8 cellular contexts compared by ENCODE assay signal in the genomic region with DNA sequence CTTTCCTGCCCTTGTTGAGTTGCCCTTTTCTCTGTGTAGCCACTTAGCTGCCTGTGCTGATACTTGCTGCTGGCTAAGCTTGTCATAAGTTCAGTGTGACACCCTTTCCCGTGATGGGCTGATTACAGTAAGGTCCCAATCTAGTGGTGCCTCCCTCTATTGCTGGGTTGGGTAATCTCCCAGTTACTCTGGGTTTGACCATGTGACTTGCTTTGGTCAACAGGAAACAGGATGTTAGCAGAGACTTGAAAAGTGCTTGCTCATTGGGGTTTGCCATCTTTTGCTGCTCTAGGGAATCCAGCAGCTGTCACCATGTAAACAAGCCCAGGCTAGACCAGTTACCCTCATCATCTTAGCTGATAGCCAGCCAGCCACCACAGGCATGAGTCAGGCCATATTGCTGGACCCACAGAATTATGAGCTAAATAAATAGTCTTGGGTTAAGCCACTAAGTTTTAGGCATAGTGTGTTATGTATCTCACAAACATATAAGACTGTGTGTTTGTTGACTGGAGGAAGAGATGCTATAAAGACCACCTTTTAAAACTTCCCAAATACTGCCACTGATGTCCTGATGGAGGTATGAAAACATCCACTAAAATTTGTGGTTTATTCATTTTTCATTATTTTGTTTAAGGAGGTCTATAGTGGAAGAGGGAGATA. TPM values are rescaled to one million over a fixed set of nuclear protein-coding genes. Genes with fewer than 3 reads are reported as not detected.
DNase-seq lines count a peak whose midpoint lies in the region; ATAC-seq and TF ChIP-seq lines count a peak whose summit lies in the region.

No MANE protein-coding gene starts in this region.

- H3K36me3 Mint-ChIP-seq in activated naive CD8-positive, alpha-beta T cell treated with anti-CD3 and anti-CD28 coated beads, Interleukin-2, amount 10 ng/mL, durations not matched to agents 7 days and 5 days = peaks cover 7% of the 10 kb centered on the region
- peaks cover 8% of the 10 kb centered on the region for H3K36me3 Mint-ChIP-seq in nephron progenitor cell (ENCODE audit: low read depth)

- H3K4me3 ChIP-seq in mesodermal cell (ENCODE audit: extremely low read depth, insufficient read depth, low read length, poor library complexity, severe bottlenecking) = no peak overlapping the region

- H3K9me3 Mint-ChIP-seq in activated naive CD8-positive, alpha-beta T cell treated with anti-CD3 and anti-CD28 coated beads, Interleukin-2, amount 10 ng/mL, durations not matched to agents 7 days and 5 days = peaks cover 15% of the 10 kb centered on the region
- H3K9me3 Mint-ChIP-seq in nephron progenitor cell = peaks cover 26% of the 10 kb centered on the region

- no peak for TF ChIP-seq CTCF in nephron progenitor cell (IDR thresholded peaks at IDR 0.05)

- peaks cover 27% of the 10 kb centered on the region for H3K9me3 ChIP-seq in mesodermal cell (ENCODE audit: control insufficient read depth, low read length)

- peak overlapping the region; percentile 79 for H3K27ac Mint-ChIP-seq in activated naive CD8-positive, alpha-beta T cell treated with anti-CD3 and anti-CD28 coated beads, Interleukin-2, amount 10 ng/mL, durations not matched to agents 7 days and 5 days
- no peak overlapping the region for H3K27ac Mint-ChIP-seq in nephron progenitor cell

- POLR2A ChIA-PET in activated naive CD8-positive, alpha-beta T cell treated with anti-CD3 and anti-CD28 coated beads, Interleukin-2, amount 10 ng/mL, durations not matched to agents 7 days and 5 days (lab: Charles Lee) = interaction anchor here (1.0 to 1.3 kb wide), 2 partner anchors 13 to 84 kb away, joined by 3 to 5 read pairs; no protein-coding TSS in a partner anchor

- DNase-seq in CMK (ENCODE audit: low read depth) (peak; percentile 83), NCI-H146 treated with DMSO at 0.1 percent for 48 hours (lab: John Stamatoyannopoulos, UW; ENCODE audit: unreplicated experiment) (peak; percentile 10), nephron progenitor cell (no peak), cerebellar cortex (ENCODE audit: low spot score) (no peak), medulla oblongata (ENCODE audit: extremely low spot score) (no peak)
- peak; percentile 38 for DNase-seq in activated naive CD8-positive, alpha-beta T cell treated with anti-CD3 and anti-CD28 coated beads, Interleukin-2, amount 10 ng/mL, durations not matched to agents 7 days and 5 days

- peaks cover 33% of the 10 kb centered on the region for H3K27me3 Mint-ChIP-seq in activated naive CD8-positive, alpha-beta T cell treated with anti-CD3 and anti-CD28 coated beads, Interleukin-2, amount 10 ng/mL, durations not matched to agents 7 days and 5 days
- peaks cover 2% of the 10 kb centered on the region for H3K27me3 Mint-ChIP-seq in nephron progenitor cell (ENCODE audit: low read depth, poor library complexity)

- H3K4me3 Mint-ChIP-seq in activated naive CD8-positive, alpha-beta T cell treated with anti-CD3 and anti-CD28 coated beads, Interleukin-2, amount 10 ng/mL, durations not matched to agents 7 days and 5 days = peak overlapping the region; percentile 32
- no peak overlapping the region for H3K4me3 Mint-ChIP-seq in nephron progenitor cell

- WGBS in mesodermal cell (ENCODE audit: insufficient coverage in 2 of 2), 2 experiments = 100% methylated on average over 1 of the region's 1 CpG

- peak overlapping the region; percentile 16 for H3K27ac ChIP-seq in mesodermal cell (ENCODE audit: low read depth, low read length, severe bottlenecking)

- peaks cover 11% of the 10 kb centered on the region for H3K4me1 Mint-ChIP-seq in activated naive CD8-positive, alpha-beta T cell treated with anti-CD3 and anti-CD28 coated beads, Interleukin-2, amount 10 ng/mL, durations not matched to agents 7 days and 5 days
- H3K4me1 Mint-ChIP-seq in nephron progenitor cell = peaks cover 14% of the 10 kb centered on the region

- H3K4me1 ChIP-seq in mesodermal cell (ENCODE audit: control insufficient read depth, insufficient read depth, low read length, poor library complexity, severe bottlenecking) = peaks cover 6% of the 10 kb centered on the region

- ATAC-seq in GM19468 (IDR thresholded peaks at IDR 0.05; ENCODE audit: extremely low read depth, unreplicated experiment) = peak; percentile 19
- ATAC-seq in activated naive CD8-positive, alpha-beta T cell treated with anti-CD3 and anti-CD28 coated beads, Interleukin-2, amount 10 ng/mL, durations not matched to agents 7 days and 5 days (ENCODE audit: low read depth) = peak; percentile 96

- no peaks in the 10 kb centered on the region for H3K36me3 ChIP-seq in mesodermal cell (ENCODE audit: control insufficient read depth, insufficient read depth, low read length)

RNA-seq across cellular contexts. Expression of a gene that starts 4.0 kb away (rescaled TPM):
- total RNA-seq in activated naive CD8-positive, alpha-beta T cell treated with anti-CD3 and anti-CD28 coated beads, Interleukin-2, amount 10 ng/mL, durations not matched to agents 7 days and 5 days = not detected
- not detected for polyA plus RNA-seq in mesodermal cell (2013, experiment 1 of 2)
- not detected for polyA plus RNA-seq in mesodermal cell (2013, experiment 2 of 2)

Comparison
In these comparisons a context has a peak if more than half of its experiments do, and no peak if none do; other contexts are left out.
1. DNase-seq: peak in CMK (single experiment), NCI-H146 treated with DMSO at 0.1 percent for 48 hours (single experiment) and activated naive CD8-positive, alpha-beta T cell treated with anti-CD3 and anti-CD28 coated beads, Interleukin-2, amount 10 ng/mL, durations not matched to agents 7 days and 5 days (single experiment); none in nephron progenitor cell (single experiment), cerebellar cortex (single experiment) and medulla oblongata (single experiment).